Comparison of ENCODE assay signal across 8 cellular contexts in genomic region chr2:47002480-47003381, GRCh38.
DNase-seq lines count a peak whose midpoint lies in the region; ATAC-seq, FAIRE-seq and TF ChIP-seq lines count a peak whose summit lies in the region.

No MANE protein-coding gene starts in this region.

- H3K4me1 ChIP-seq in body of pancreas (no peaks in the 10 kb centered on the region), right lobe of liver (no peaks in the 10 kb centered on the region)

- H3K9me3 ChIP-seq in body of pancreas (no peaks in the 10 kb centered on the region), right lobe of liver (no peaks in the 10 kb centered on the region)

- peak overlapping the region in 1 of 4 donors; percentile 16 for H3K27ac ChIP-seq in body of pancreas
- H3K27ac ChIP-seq in right lobe of liver, result no peak overlapping the region

- DNase-seq in Ammon's horn (ENCODE audit: low spot score) (peak; percentile 91), MV-4-11 (lab: John Stamatoyannopoulos, UW) (peak; percentile 87), body of pancreas (peak in 2 of 4 donors; percentile 37 to 55), right lobe of liver (no peak), urothelium cell line (ENCODE audit: low spot score) (no peak), GM10248 (ENCODE audit: extremely low spot score) (no peak)
- no peak for DNase-seq in activated naive CD4-positive, alpha-beta T cell (lab: John Stamatoyannopoulos, UW)

- intact Hi-C loops in body of pancreas (cut with DNase I) (no loop called here), right lobe of liver (cut with DNase I) (no loop called here)

- H3K36me3 ChIP-seq in body of pancreas (replicated peaks in 1 of 2; ENCODE audit: insufficient read depth in 1 of 2, low read depth in 2 of 2) (peaks cover 8 to 16% of the 10 kb centered on the region in 2 donors), right lobe of liver (peaks cover 0 to 7% (median 0%) of the 10 kb centered on the region in 4 donors)

- ATAC-seq in body of pancreas (peak; percentile 19), right lobe of liver (peak; percentile 13 to 48 (median 33)), GM18870 (IDR thresholded peaks at IDR 0.05; ENCODE audit: unreplicated experiment) (no peak)

- TF ChIP-seq CTCF in body of pancreas (IDR thresholded peaks at IDR 0.05) (no peak), right lobe of liver (IDR thresholded peaks at IDR 0.05) (no peak), GM10248 (IDR thresholded peaks at IDR 0.05; ENCODE audit: control extremely low read depth, extremely low read depth, low read depth, missing control alignments) (no peak)

- H3K27me3 ChIP-seq in body of pancreas (no peaks in the 10 kb centered on the region), right lobe of liver (no peaks in the 10 kb centered on the region)

- POLR2A ChIA-PET in GM10248 (lab: Yijun Ruan, JAX), result no interaction called here

- peak; percentile 91 for FAIRE-seq in urothelium cell line (lab: Jason Lieb, UNC)

- CTCF ChIA-PET in GM10248 (lab: Yijun Ruan, JAX), result interaction anchor here (1.2 to 1.6 kb wide), 2 partner anchors 17 to 321 kb away, joined by 3 to 6 read pairs; no protein-coding TSS in a partner anchor

- WGBS in body of pancreas, 2 donors, result 75 to 84% methylated on average over 7 of the region's 7 CpGs
- 48% methylated on average over 5 of the region's 7 CpGs for WGBS in right lobe of liver (ENCODE audit: insufficient coverage, low coverage, low lambda C conversion rate, missing lambda C conversion rate)

- TF ChIP-seq POLR2A in body of pancreas (IDR thresholded peaks at IDR 0.05) (no peak), right lobe of liver (IDR thresholded peaks at IDR 0.05) (no peak)

- H3K4me3 ChIP-seq in body of pancreas, result no peak overlapping the region
- no peak overlapping the region for H3K4me3 ChIP-seq in right lobe of liver

Comparison
In these comparisons a context has a peak if more than half of its experiments do, and no peak if none do; other contexts are left out.
1. DNase-seq: peak in Ammon's horn (single experiment) and MV-4-11 (single experiment); none in right lobe of liver (0 of 3), urothelium cell line (single experiment), activated naive CD4-positive, alpha-beta T cell (0 of 4) and GM10248 (single experiment).